In the genomic region with DNA sequence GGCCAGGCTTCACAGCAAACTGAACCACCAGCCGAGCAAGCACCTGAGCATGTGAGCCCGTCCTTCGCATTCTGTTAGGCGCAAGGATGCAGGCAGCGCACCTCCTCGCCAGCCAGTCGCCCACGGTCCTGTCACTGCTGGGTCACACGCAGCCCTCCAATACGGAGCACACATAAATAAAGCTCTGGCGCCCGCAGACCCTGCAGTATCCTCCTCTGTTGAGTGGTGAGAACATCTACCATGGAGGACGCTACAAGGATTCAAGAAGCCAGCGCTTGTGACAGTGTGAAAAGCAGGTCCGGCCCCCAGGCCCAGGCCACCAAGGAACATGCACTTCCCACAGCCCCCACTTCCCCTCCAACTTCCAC, we compare ENCODE assay signal across 2 cellular contexts.
TF ChIP-seq lines count a peak whose summit lies in the region.

No MANE protein-coding gene starts in this region.

TF ChIP-seq in IMR-90, 13 proteins besides CTCF, POLR2A, EP300 and RAD21:
- TF ChIP-seq RCOR1 (IDR thresholded peaks at IDR 0.05; ENCODE audit: insufficient replicate concordance, low read length) (no peak), MAFK (IDR thresholded peaks at IDR 0.05; ENCODE audit: low read depth, low read length) (no peak), BHLHE40 (IDR thresholded peaks at IDR 0.05; ENCODE audit: low read depth, low read length) (no peak)

TF ChIP-seq in GM12878, 131 proteins besides CTCF, POLR2A, EP300 and RAD21:
- TF ChIP-seq YY1 (IDR thresholded peaks at IDR 0.05; ENCODE audit: low read depth, low read length) (0 out of 2 replicates have a peak, but pooled peaks have one; percentile 5), USF2 (IDR thresholded peaks at IDR 0.05; ENCODE audit: borderline replicate concordance, low read depth, low read length) (no peak), SMAD5 (IDR thresholded peaks at IDR 0.05; ENCODE audit: low read depth) (0 out of 2 replicates have a peak, but pooled peaks have one; percentile 57)
TF ChIP-seq in GM12878: peak in this region for 2.
